Comparison of ENCODE assay signal across 18 cellular contexts in genomic region chr1:20426371-20426770, GRCh38. TPM values are rescaled to one million over a fixed set of nuclear protein-coding genes. Genes with fewer than 3 reads are reported as not detected.
DNase-seq lines count a peak whose midpoint lies in the region; ATAC-seq, FAIRE-seq and TF ChIP-seq lines count a peak whose summit lies in the region.
"Had no signal": no experiment of that assay in that cellular context is flagged by ENCODE, and none has a peak within 500 bp of the region (broad histone marks: within the 10 kb centered on the region; RNA-seq: fewer than 3 reads in every experiment).

No MANE protein-coding gene starts in this region.

- H3K4me1 ChIP-seq in A549 (peaks cover 11% of the 10 kb centered on the region), PC-3 (ENCODE audit: insufficient read depth, low read length) (peaks cover 13% of the 10 kb centered on the region), fibroblast of lung (ENCODE audit: control insufficient read depth, extremely low read depth, insufficient read depth, low read length) (peaks cover 12% of the 10 kb centered on the region)
- H3K4me1 ChIP-seq: gastrocnemius medialis, HAP-1, transverse colon had no signal

- BruUV-seq in PC-3 (replicated peaks; lab: Mats Ljungman, UMichigan) = no TSS peak

- H3K79me2 ChIP-seq in PC-3 (ENCODE audit: low read length) = no peaks in the 10 kb centered on the region
- no peaks in the 10 kb centered on the region for H3K79me2 ChIP-seq in fibroblast of lung (ENCODE audit: control insufficient read depth, insufficient read depth, low read length)

- CTCF ChIA-PET in A549 (lab: Yijun Ruan, JAX) (interaction anchor here (0.8 to 1.3 kb wide), 3 partner anchors 49 to 68 kb away, joined by 3 to 7 read pairs (median 3); no protein-coding TSS in a partner anchor), PC-3 (lab: Charles Lee) (interaction anchor here (0.6 to 1.0 kb wide), 5 partner anchors 30 to 214 kb away, joined by 3 to 6 read pairs (median 3); no protein-coding TSS in a partner anchor)

- peaks cover 31% of the 10 kb centered on the region for H3K9me3 ChIP-seq in A549
- H3K9me3 ChIP-seq in PC-3 (ENCODE audit: low read length) = peaks cover 13% of the 10 kb centered on the region
- H3K9me3 ChIP-seq in fibroblast of lung (ENCODE audit: control insufficient read depth, insufficient read depth, low read depth, low read length) = no peaks in the 10 kb centered on the region
- H3K9me3 ChIP-seq: HAP-1 had no signal

- no peak for TF ChIP-seq RAD21 in A549 (conservative IDR thresholded peaks at IDR 0.05 in 1 of 2, IDR thresholded peaks at IDR 0.05 in 1 of 2)

- FAIRE-seq in A549 (lab: Jason Lieb, UNC) = no peak
- FAIRE-seq: D721Med had no signal

- POLR2A ChIA-PET in A549 (lab: Yijun Ruan, JAX) (no interaction called here), PC-3 (lab: Charles Lee; ENCODE audit: unreplicated experiment) (no interaction called here)

- TF ChIP-seq POLR2A in A549 (IDR thresholded peaks at IDR 0.05; ENCODE audit: low read length) = no peak

- H3K4me3 ChIP-seq in A549 = no peak overlapping the region
- no peak overlapping the region for H3K4me3 ChIP-seq in PC-3 (ENCODE audit: low read length)
- H3K4me3 ChIP-seq in fibroblast of lung (replicated peaks in 1 of 4; ENCODE audit: control extremely low read depth in 1 of 4, insufficient read depth in 1 of 4, low read depth in 3 of 4, low read length in 4 of 4) = no peak overlapping the region
- H3K4me3 ChIP-seq: gastrocnemius medialis, HAP-1, transverse colon had no signal

- no peak overlapping the region; the same call in 1 of the 2 replicates for H3K9ac ChIP-seq in PC-3 (ENCODE audit: low read length)
- H3K9ac ChIP-seq in fibroblast of lung (ENCODE audit: insufficient read depth, low read length) = peak overlapping the region; percentile 21

- H3K36me3 ChIP-seq in PC-3 (ENCODE audit: low read depth, low read length) (no peaks in the 10 kb centered on the region), fibroblast of lung (ENCODE audit: control insufficient read depth, insufficient read depth, low read length) (no peaks in the 10 kb centered on the region)
- H3K36me3 ChIP-seq: gastrocnemius medialis, HAP-1, transverse colon had no signal

- no peaks in the 10 kb centered on the region for H3K27me3 ChIP-seq in PC-3 (ENCODE audit: low read length)
- no peaks in the 10 kb centered on the region for H3K27me3 ChIP-seq in fibroblast of lung (ENCODE audit: control insufficient read depth, insufficient read depth, low read length)

- WGBS in A549 (ENCODE audit: missing lambda C conversion rate) = 77% methylated on average over 4 of the region's 4 CpGs

- no peak for TF ChIP-seq EP300 in A549 (IDR thresholded peaks at IDR 0.05)

- intact Hi-C loops in PC-3 (cut with micrococcal nuclease) = no loop called here
- intact Hi-C loops in posterior cingulate gyrus (cut with DNase I) = no loop called here

- TF ChIP-seq CTCF in A549 (IDR thresholded peaks at IDR 0.05) (no peak), PC-3 (conservative IDR thresholded peaks at IDR 0.05; ENCODE audit: low read depth, low read length) (no peak), fibroblast of lung (conservative IDR thresholded peaks at IDR 0.05 in 1 of 2, IDR thresholded peaks at IDR 0.05 in 1 of 2; ENCODE audit: low read depth in 1 of 2, low read length in 2 of 2) (no peak)

- DNase-seq in A549 (ENCODE audit: low read depth in 1 of 2, low spot score in 1 of 2) (no peak), COLO668 (lab: John Stamatoyannopoulos, UW; ENCODE audit: unreplicated experiment) (peak; percentile 29), PC-3 (no peak), fibroblast of lung (ENCODE audit: low read depth in 2 of 2) (no peak), posterior cingulate gyrus (no peak), activated gamma-delta T cell treated with Interleukin-2 at 50 U/mL for 16 hours (no peak)
- no peak for DNase-seq in activated T-cell treated with anti-CD3 and anti-CD28 coated beads, Interleukin-2, amount 50 U/mL, for 48 hours
- DNase-seq: activated CD4-positive, alpha-beta T cell treated with anti-CD3 and anti-CD28 coated beads for 1 hour; activated CD8-positive, alpha-beta memory T cell treated with anti-CD3 and anti-CD28 coated beads for 24 hours; activated naive CD4-positive, alpha-beta T cell; activated T-cell treated with anti-CD3 and anti-CD28 coated beads, Interleukin-2, amount 50 U/mL, for 1 hour; effector CD8-positive, alpha-beta T cell; gastrocnemius medialis; KG1; transverse colon had no signal

- H3K27ac ChIP-seq in A549 = peak overlapping the region; percentile 40 to 79; a peak in 4 of 6 replicates
- peak overlapping the region; percentile 67 for H3K27ac ChIP-seq in PC-3 (ENCODE audit: low read length)
- H3K27ac ChIP-seq in fibroblast of lung (ENCODE audit: insufficient read depth, low read length) = peak overlapping the region; percentile 84
- H3K27ac ChIP-seq: gastrocnemius medialis, transverse colon had no signal

- H4K20me1 ChIP-seq in PC-3 (ENCODE audit: low read length) (no peaks in the 10 kb centered on the region), fibroblast of lung (ENCODE audit: control insufficient read depth, extremely low read depth, insufficient read depth, low read length) (no peaks in the 10 kb centered on the region)

- no peaks in the 10 kb centered on the region for H3K9me2 ChIP-seq in PC-3 (replicated peaks; ENCODE audit: low read length)

- H3K4me2 ChIP-seq in A549 = peak overlapping the region; percentile 37; the same call in 2 of the 3 replicates
- H3K4me2 ChIP-seq in PC-3 (ENCODE audit: low read length) = peak overlapping the region; percentile 37
- H3K4me2 ChIP-seq in fibroblast of lung (ENCODE audit: extremely low read depth, insufficient read depth, low read length) = no peak overlapping the region

- no peaks in the 10 kb centered on the region for H3F3A ChIP-seq in PC-3 (ENCODE audit: low read length, unreplicated experiment)

- ATAC-seq in A549 = no peak
- ATAC-seq in PC-3 = no peak
- ATAC-seq in HG02678 (IDR thresholded peaks at IDR 0.05; ENCODE audit: unreplicated experiment) = no peak
- ATAC-seq: gastrocnemius medialis had no signal

- H2AFZ ChIP-seq in PC-3 (ENCODE audit: low read length) (0 out of 2 replicates have a peak overlapping the region, but pooled peaks have one; percentile 61), fibroblast of lung (ENCODE audit: low read length) (no peak overlapping the region)

TF ChIP-seq in A549, 52 proteins besides CTCF, POLR2A, EP300 and RAD21:
- TF ChIP-seq HOXA7 (CRISPR knock-in tag; IDR thresholded peaks at IDR 0.05) (no peak), EHF (CRISPR knock-in tag; IDR thresholded peaks at IDR 0.05) (no peak), NPAS2 (CRISPR knock-in tag; IDR thresholded peaks at IDR 0.05; ENCODE audit: borderline replicate concordance) (no peak), SREBF2 (IDR thresholded peaks at IDR 0.05) (no peak), FOSB (CRISPR knock-in tag; IDR thresholded peaks at IDR 0.05) (no peak), HES2 (IDR thresholded peaks at IDR 0.05) (no peak)

RNA-seq across cellular contexts. Expression of gene CAMK2N1, which starts 59.6 kb away (rescaled TPM):
- polyA plus RNA-seq in A549 (2011; rRNA removed) (38.9 and 49.7 TPM in 2 replicates), A549 (2017; fragmentation: RNase III; extraction: RNeasy Plus Mini Kit Qiagen cat#74134 plus additional on column Dnase treatment) (35.8 to 56.4 TPM (median 55.1 TPM) in 3 replicates), fibroblast of lung (94.9 and 156 TPM in 2 replicates)
- 17.8 and 19.6 TPM in 2 replicates for polyA plus RNA-seq in A549 (2012; cell fraction: cytosol; rRNA removed)
- 4.7 and 5.6 TPM in 2 replicates for polyA plus RNA-seq in A549 (2012; cell fraction: nucleus; rRNA removed)
- polyA minus RNA-seq in A549 (2011; rRNA and poly(A)+ RNA removed) = 11.5 and 12.5 TPM in 2 replicates
- total RNA-seq in PC-3 (2014; rRNA removed) (51.2 and 56.9 TPM in 2 replicates), fibroblast of lung (44.2 and 79.9 TPM in 2 replicates)
- polyA plus RNA-seq in fibroblast of lung (2012) = 142 and 220 TPM in 2 replicates
- polyA minus RNA-seq in fibroblast of lung (ENCODE audit: low replicate concordance) = 38.9 and 62.1 TPM in 2 replicates
